In genomic region chr17:61076649-61077048, GRCh38 we compare ENCODE assay signal across 26 cellular contexts.
DNase-seq lines count a peak whose midpoint lies in the region; ATAC-seq, FAIRE-seq and TF ChIP-seq lines count a peak whose summit lies in the region.
"Had no signal": no experiment of that assay in that cellular context is flagged by ENCODE, and none has a peak within 500 bp of the region (broad histone marks: within the 10 kb centered on the region; RNA-seq: fewer than 3 reads in every experiment).

No MANE protein-coding gene starts in this region.

- H3K9ac ChIP-seq in astrocyte (ENCODE audit: low read length), result no peak overlapping the region

- H3K4me2 ChIP-seq in astrocyte (ENCODE audit: low read length), result peak overlapping the region; percentile 9
- peak overlapping the region; percentile 24 for H3K4me2 ChIP-seq in osteoblast (ENCODE audit: insufficient read depth, low read length)
- H3K4me2 ChIP-seq: smooth muscle cell had no signal

- no peaks in the 10 kb centered on the region for H3K36me3 ChIP-seq in astrocyte (ENCODE audit: insufficient read depth, low read length)
- H3K36me3 ChIP-seq in osteoblast (ENCODE audit: insufficient read depth, low read length), result no peaks in the 10 kb centered on the region
- peaks cover 0 to 25% (median 0%) of the 10 kb centered on the region in 9 donors for H3K36me3 ChIP-seq in heart right ventricle
- peaks cover 0 to 12% of the 10 kb centered on the region in 2 donors for H3K36me3 ChIP-seq in gastroesophageal sphincter

- TF ChIP-seq CTCF in astrocyte (IDR thresholded peaks at IDR 0.05; ENCODE audit: insufficient read depth, low read depth, low read length) (no peak), osteoblast (IDR thresholded peaks at IDR 0.05; ENCODE audit: extremely low read depth, low read depth, low read length) (no peak), heart right ventricle (IDR thresholded peaks at IDR 0.05) (no peak), gastroesophageal sphincter (IDR thresholded peaks at IDR 0.05) (no peak)

- H3K4me1 Mint-ChIP-seq in astrocyte (ENCODE audit: low read depth, unreplicated experiment), result peaks cover 12% of the 10 kb centered on the region
- H3K4me1 Mint-ChIP-seq: CD8-positive, alpha-beta memory T cell had no signal

- H3K4me3 ChIP-seq in astrocyte (ENCODE audit: insufficient read depth, low read depth, low read length), result no peak overlapping the region
- no peak overlapping the region for H3K4me3 ChIP-seq in osteoblast (ENCODE audit: insufficient read depth, low read length)
- H3K4me3 ChIP-seq in heart right ventricle, result no peak overlapping the region
- H3K4me3 ChIP-seq in gastroesophageal sphincter, result no peak overlapping the region
- H3K4me3 ChIP-seq: body of pancreas, coronary artery, smooth muscle cell, tibial artery had no signal

- no peaks in the 10 kb centered on the region for H3K27me3 Mint-ChIP-seq in astrocyte (ENCODE audit: low read depth, unreplicated experiment)
- H3K27me3 Mint-ChIP-seq: natural killer cell treated with Interleukin-12 subunit alpha and Interleukin-12 subunit beta and Interleukin-15 and Interleukin-18, amount 100 ng/mL, for 72 hours; progenitor cell of endocrine pancreas had no signal

- WGBS in heart right ventricle, 2 donors, result 81 to 83% methylated on average over 3 of the region's 3 CpGs
- 51 to 55% methylated on average over 3 of the region's 3 CpGs for WGBS in gastroesophageal sphincter (ENCODE audit: low coverage in 1 of 2), 2 donors

- H4K20me1 ChIP-seq in astrocyte (ENCODE audit: insufficient read depth, low read length) (no peaks in the 10 kb centered on the region), osteoblast (ENCODE audit: insufficient read depth, low read length) (no peaks in the 10 kb centered on the region)

- no peak for TF ChIP-seq POLR2A in gastroesophageal sphincter (IDR thresholded peaks at IDR 0.05)

- FAIRE-seq in HTR-8/SVneo (lab: Jason Lieb, UNC), result peak; percentile 91
- FAIRE-seq in astrocyte (lab: Jason Lieb, UNC), result no peak

- H3K4me1 ChIP-seq in astrocyte (ENCODE audit: insufficient read depth, low read length) (peaks cover 6% of the 10 kb centered on the region), osteoblast (ENCODE audit: insufficient read depth, low read length) (peaks cover 9% of the 10 kb centered on the region), heart right ventricle (no peaks in the 10 kb centered on the region), gastroesophageal sphincter (no peaks in the 10 kb centered on the region)
- H3K4me1 ChIP-seq: body of pancreas had no signal

- intact Hi-C loops in sciatic nerve (cut with DNase I) (no loop called here), heart right ventricle (cut with DNase I) (no loop called here)

- H2AFZ ChIP-seq in astrocyte (ENCODE audit: low read depth, low read length) (no peak overlapping the region), osteoblast (ENCODE audit: low read length) (no peak overlapping the region)

- no peak for TF ChIP-seq EP300 in gastroesophageal sphincter (IDR thresholded peaks at IDR 0.05)

- H3K36me3 Mint-ChIP-seq in astrocyte (ENCODE audit: low read depth, unreplicated experiment), result peaks cover 2% of the 10 kb centered on the region

- DNase-seq in HTR-8/SVneo (ENCODE audit: insufficient read length, low spot score) (no peak), astrocyte (ENCODE audit: low read depth) (peak; percentile 67), hepatic stellate cell (ENCODE audit: low spot score) (peak; percentile 7), osteoblast (ENCODE audit: insufficient read length, low spot score, missing footprints) (peak; percentile 51), NCI-H2196 treated with DMSO at 0.1 percent for 48 hours (lab: John Stamatoyannopoulos, UW; ENCODE audit: unreplicated experiment) (no peak), sciatic nerve (ENCODE audit: low spot score) (no peak), heart right ventricle (no peak)
- DNase-seq: activated naive CD4-positive, alpha-beta T cell treated with anti-CD3 and anti-CD28 coated beads, Interleukin-2, amount 50 U/mL, for 16 hours; body of pancreas; CD8-positive, alpha-beta memory T cell; DMS79; GOT3; midbrain; NCI-H1092; NCI-H2081 treated with DMSO at 0.1 percent for 48 hours; NCI-H510A; stimulated activated CD4-positive, alpha-beta T cell treated with anti-CD3 and anti-CD28 coated beads, Interleukin-2, amount 100 ng/mL, for 48 hours; stimulated activated naive CD8-positive, alpha-beta T cell treated with anti-CD3 and anti-CD28 coated beads, Interleukin-15, Interleukin-2, amounts not matched to agents 100 U/mL and 50 U/mL, for 24 hours; T1000; tibial artery had no signal

- H3K79me2 ChIP-seq in astrocyte (ENCODE audit: insufficient read depth, low read length) (no peaks in the 10 kb centered on the region), osteoblast (ENCODE audit: insufficient read depth, low read length) (no peaks in the 10 kb centered on the region)

- H3K9me3 ChIP-seq in astrocyte (ENCODE audit: insufficient read depth, low read depth, low read length), result no peaks in the 10 kb centered on the region
- no peaks in the 10 kb centered on the region for H3K9me3 ChIP-seq in osteoblast (ENCODE audit: low read depth, low read length)
- H3K9me3 ChIP-seq in heart right ventricle, result no peaks in the 10 kb centered on the region
- H3K9me3 ChIP-seq in gastroesophageal sphincter, result no peaks in the 10 kb centered on the region
- H3K9me3 ChIP-seq: body of pancreas, tibial artery had no signal

- H3K27ac ChIP-seq in astrocyte (ENCODE audit: low read depth, low read length), result no peak overlapping the region
- H3K27ac ChIP-seq in osteoblast (ENCODE audit: low read depth, low read length), result peak overlapping the region; percentile 75
- no peak overlapping the region for H3K27ac ChIP-seq in heart right ventricle
- H3K27ac ChIP-seq in gastroesophageal sphincter, result no peak overlapping the region
- H3K27ac ChIP-seq: body of pancreas, RWPE1, tibial artery had no signal

- no peak for ATAC-seq in sciatic nerve
- no peak for ATAC-seq in heart right ventricle
- no peak for ATAC-seq in gastroesophageal sphincter
- ATAC-seq: body of pancreas; natural killer cell treated with Interleukin-12 subunit alpha and Interleukin-12 subunit beta and Interleukin-15 and Interleukin-18, amount 100 ng/mL, for 72 hours; stimulated activated naive CD8-positive, alpha-beta T cell treated with anti-CD3 and anti-CD28 coated beads, Interleukin-15, Interleukin-2, amounts not matched to agents 100 U/mL and 50 U/mL, for 24 hours had no signal

- H3K4me3 Mint-ChIP-seq in astrocyte (ENCODE audit: unreplicated experiment), result no peak overlapping the region
- H3K4me3 Mint-ChIP-seq: CD8-positive, alpha-beta memory T cell; natural killer cell treated with Interleukin-12 subunit alpha and Interleukin-12 subunit beta and Interleukin-15 and Interleukin-18, amount 100 ng/mL, for 72 hours had no signal

- H3K27me3 ChIP-seq in astrocyte (ENCODE audit: insufficient read depth, low read length) (no peaks in the 10 kb centered on the region), osteoblast (ENCODE audit: insufficient read depth, low read length) (no peaks in the 10 kb centered on the region), heart right ventricle (no peaks in the 10 kb centered on the region), gastroesophageal sphincter (no peaks in the 10 kb centered on the region)
- H3K27me3 ChIP-seq: body of pancreas, tibial artery had no signal

- peaks cover 2% of the 10 kb centered on the region for H3K9me3 Mint-ChIP-seq in astrocyte (ENCODE audit: unreplicated experiment)
- H3K9me3 Mint-ChIP-seq: CD8-positive, alpha-beta memory T cell; natural killer cell treated with Interleukin-12 subunit alpha and Interleukin-12 subunit beta and Interleukin-15 and Interleukin-18, amount 100 ng/mL, for 72 hours had no signal

- no peak overlapping the region for H3K27ac Mint-ChIP-seq in astrocyte (ENCODE audit: unreplicated experiment)
- H3K27ac Mint-ChIP-seq: CD8-positive, alpha-beta memory T cell; natural killer cell treated with Interleukin-12 subunit alpha and Interleukin-12 subunit beta and Interleukin-15 and Interleukin-18, amount 100 ng/mL, for 72 hours; progenitor cell of endocrine pancreas had no signal

Comparison
In these comparisons a context has a peak if more than half of its experiments do, and no peak if none do; other contexts are left out.
1. DNase-seq: peak in astrocyte (single experiment), hepatic stellate cell (single experiment) and osteoblast (single experiment); none in HTR-8/SVneo (single experiment), NCI-H2196 treated with DMSO at 0.1 percent for 48 hours (single experiment), sciatic nerve (single experiment) and heart right ventricle (0 of 2).